In genomic region chr10:64344211-64344610, GRCh38 we compare ENCODE assay signal across 28 cellular contexts.
"Had no signal": no experiment of that assay in that cellular context is flagged by ENCODE, and none has a peak within 500 bp of the region (broad histone marks: within the 10 kb centered on the region; RNA-seq: fewer than 3 reads in every experiment).

No MANE protein-coding gene starts in this region.

- H3K36me3 Mint-ChIP-seq: memory B cell; natural killer cell; neural progenitor cell; stimulated activated naive B cell treated with anti-CD40 and anti-IgM and Interleukin-4, amounts not matched to agents 10 μg/mL and 1 μg/mL and 100 μg/mL, for 72 hours had no signal

- H3K36me3 ChIP-seq: left ventricle myocardium inferior, neural progenitor cell, neutrophil, stomach, thyroid gland, transverse colon, upper lobe of left lung, vagina had no signal

- H3K4me3 Mint-ChIP-seq: memory B cell; natural killer cell; nephron progenitor cell; neural progenitor cell; stimulated activated naive B cell treated with anti-CD40 and anti-IgM and Interleukin-4, amounts not matched to agents 10 μg/mL and 1 μg/mL and 100 μg/mL, for 72 hours had no signal

- DNase-seq: kidney; left colon; left ventricle myocardium inferior; natural killer cell; nephron progenitor cell; occipital lobe; retina; right cardiac atrium; stimulated activated CD4-positive, alpha-beta T cell treated with anti-CD3 and anti-CD28 coated beads, Interleukin-12 subunit alpha, Interleukin-12 subunit beta, amount 100 ng/mL, for 4 hours; stimulated activated CD4-positive, alpha-beta T cell treated with anti-CD3 and anti-CD28 coated beads, Interleukin-15, amount 100 ng/mL, for 24 hours; stimulated activated CD4-positive, alpha-beta T cell treated with anti-CD3 and anti-CD28 coated beads, Interleukin-2, amount 100 ng/mL, for 24 hours; stimulated activated CD4-positive, alpha-beta T cell treated with anti-CD3 and anti-CD28 coated beads, Interleukin-4, amount 100 ng/mL, for 1 hour; stimulated activated naive B cell treated with anti-CD40 and anti-IgM and Interleukin-4, amounts not matched to agents 10 μg/mL and 1 μg/mL and 100 μg/mL, for 72 hours; stimulated activated naive CD8-positive, alpha-beta T cell treated with anti-CD3 and anti-CD28 coated beads, Interleukin-15, Interleukin-2, amounts not matched to agents 100 U/mL and 50 U/mL, for 24 hours; stomach; testis; thyroid gland; transverse colon; upper lobe of left lung had no signal

- H3K4me1 Mint-ChIP-seq: memory B cell; natural killer cell; nephron progenitor cell; neural progenitor cell; stimulated activated naive B cell treated with anti-CD40 and anti-IgM and Interleukin-4, amounts not matched to agents 10 μg/mL and 1 μg/mL and 100 μg/mL, for 72 hours had no signal

- H3K9me3 Mint-ChIP-seq: memory B cell; nephron progenitor cell; neural progenitor cell; stimulated activated naive B cell treated with anti-CD40 and anti-IgM and Interleukin-4, amounts not matched to agents 10 μg/mL and 1 μg/mL and 100 μg/mL, for 72 hours had no signal

- H3K4me3 ChIP-seq: left ventricle myocardium inferior, lung, neural progenitor cell, skin epidermis, stomach, testis, thyroid gland, transverse colon, upper lobe of left lung, vagina had no signal

- H3K27ac ChIP-seq: left ventricle myocardium inferior, neural progenitor cell, neutrophil, parathyroid adenoma, skin epidermis, stomach, testis, thyroid gland, transverse colon, upper lobe of left lung, vagina had no signal

- H3K4me1 ChIP-seq: left ventricle myocardium inferior, neural progenitor cell, parathyroid adenoma, stomach, testis, thyroid gland, transverse colon, upper lobe of left lung, vagina had no signal

- H3K27me3 Mint-ChIP-seq: memory B cell; progenitor cell of endocrine pancreas; stimulated activated naive B cell treated with anti-CD40 and anti-IgM and Interleukin-4, amounts not matched to agents 10 μg/mL and 1 μg/mL and 100 μg/mL, for 72 hours had no signal

- H3K27me3 ChIP-seq: neural progenitor cell, neutrophil, stomach, testis, thyroid gland, transverse colon, upper lobe of left lung, vagina had no signal

- H3K27ac Mint-ChIP-seq: memory B cell; natural killer cell; nephron progenitor cell; neural progenitor cell; progenitor cell of endocrine pancreas; stimulated activated naive B cell treated with anti-CD40 and anti-IgM and Interleukin-4, amounts not matched to agents 10 μg/mL and 1 μg/mL and 100 μg/mL, for 72 hours had no signal

- H3K9me3 ChIP-seq: left ventricle myocardium inferior, neutrophil, stomach, testis, thyroid gland, transverse colon, upper lobe of left lung, vagina had no signal

- ATAC-seq: left colon; natural killer cell; right cardiac atrium; sciatic nerve; stimulated activated naive B cell treated with anti-CD40 and anti-IgM and Interleukin-4, amounts not matched to agents 10 μg/mL and 1 μg/mL and 100 μg/mL, for 72 hours; stimulated activated naive CD8-positive, alpha-beta T cell treated with anti-CD3 and anti-CD28 coated beads, Interleukin-15, Interleukin-2, amounts not matched to agents 100 U/mL and 50 U/mL, for 24 hours had no signal
